ENCODE assay signal across 8 cellular contexts in the genomic region with DNA sequence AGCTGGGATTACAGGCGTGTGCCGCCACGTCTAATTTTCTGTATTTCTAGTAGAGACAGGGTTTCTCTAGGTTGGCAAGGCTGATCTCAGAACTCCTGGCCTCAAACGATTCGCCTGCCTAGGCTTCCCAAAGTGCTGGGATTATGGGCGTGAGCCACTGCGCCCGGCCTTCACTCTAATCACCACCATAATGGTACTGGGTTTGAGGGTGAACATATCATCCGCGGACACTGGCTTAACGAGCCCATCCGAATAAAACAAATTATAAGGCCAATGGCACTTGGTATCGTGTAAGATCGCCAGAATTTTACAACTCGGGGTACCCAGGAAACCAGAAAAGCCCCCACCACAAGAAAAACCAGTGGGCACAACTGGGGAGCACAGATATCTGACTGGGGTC. TPM values are rescaled to one million over a fixed set of nuclear protein-coding genes. Genes with fewer than 3 reads are reported as not detected.
DNase-seq lines count a peak whose midpoint lies in the region; ATAC-seq and TF ChIP-seq lines count a peak whose summit lies in the region.

No MANE protein-coding gene starts in this region.

- H3K9ac ChIP-seq in neuronal stem cell (ENCODE audit: low read depth, low read length, poor library complexity) = peak overlapping the region; percentile 96

- H3K4me3 ChIP-seq in PC-9 (peak overlapping the region; percentile 78), neuronal stem cell (ENCODE audit: low read length in 2 of 2) (peak overlapping the region; percentile 89 to 96)

- no peak for TF ChIP-seq CTCF in PC-9 (conservative IDR thresholded peaks at IDR 0.05)

- no TSS peak for BruUV-seq in PC-9 (replicated peaks; lab: Mats Ljungman, UMichigan)

- H3K79me1 ChIP-seq in neuronal stem cell (ENCODE audit: low read depth, low read length) = peaks cover 5% of the 10 kb centered on the region

- H3F3A ChIP-seq in PC-9 (ENCODE audit: insufficient read depth, low read depth) = peaks cover 6% of the 10 kb centered on the region

- CTCF ChIA-PET in PC-9 (lab: Charles Lee) = interaction anchor here (0.6 kb wide), 1 partner anchor 24 kb away, joined by 4 read pairs; no protein-coding TSS in a partner anchor

- H3K27ac ChIP-seq in PC-9 = no peak overlapping the region
- H3K27ac ChIP-seq in neuronal stem cell (replicated peaks; ENCODE audit: low read length) = no peak overlapping the region

- no peak overlapping the region for H3K23ac ChIP-seq in neuronal stem cell (ENCODE audit: low read depth, low read length, poor library complexity)

- no peaks in the 10 kb centered on the region for H3K9me2 ChIP-seq in PC-9 (ENCODE audit: insufficient read depth)

- no peak overlapping the region for H4K8ac ChIP-seq in neuronal stem cell (ENCODE audit: low read depth, low read length)

- no peaks in the 10 kb centered on the region for H3K9me3 ChIP-seq in PC-9 (ENCODE audit: insufficient read depth, low read depth)
- peaks cover 10 to 11% of the 10 kb centered on the region in 2 donors for H3K9me3 ChIP-seq in neuronal stem cell (replicated peaks in 1 of 2; ENCODE audit: control insufficient read depth in 2 of 2, insufficient read depth in 1 of 2, low read depth in 1 of 2, low read length in 2 of 2)

- H2BK120ac ChIP-seq in neuronal stem cell (ENCODE audit: low read depth, low read length) = no peak overlapping the region

- H4K91ac ChIP-seq in neuronal stem cell (ENCODE audit: low read depth, low read length, poor library complexity) = no peak overlapping the region

- intact Hi-C loops in PC-9 (cut with micrococcal nuclease; ENCODE audit: unreplicated experiment) = no loop called here

- POLR2A ChIA-PET in PC-9 (lab: Charles Lee; ENCODE audit: unreplicated experiment) = no interaction called here

- H3K36me3 ChIP-seq in PC-9 (ENCODE audit: low read depth) = 0 out of 2 replicates have a peak, but pooled peaks cover 4% of the 10 kb centered on the region
- H3K36me3 ChIP-seq in neuronal stem cell (replicated peaks in 1 of 2; ENCODE audit: control insufficient read depth in 2 of 2, insufficient read depth in 2 of 2, low read length in 2 of 2) = peaks cover 17 to 52% of the 10 kb centered on the region in 2 donors

- no peaks in the 10 kb centered on the region for H3K27me3 ChIP-seq in PC-9 (ENCODE audit: insufficient read depth, low read depth)
- no peaks in the 10 kb centered on the region for H3K27me3 ChIP-seq in neuronal stem cell (ENCODE audit: control insufficient read depth in 3 of 3, insufficient read depth in 3 of 3, low read depth in 1 of 3, low read length in 3 of 3)

- peaks cover 18% of the 10 kb centered on the region for H3K79me2 ChIP-seq in PC-9 (ENCODE audit: low read depth)

- DNase-seq in EH (ENCODE audit: low read depth) (peak; percentile 25), PC-9 (no peak), neuronal stem cell (ENCODE audit: low spot score) (no peak), NCI-H187 treated with DMSO at 0.1 percent for 48 hours (lab: John Stamatoyannopoulos, UW) (no peak), NCI-H1930 (lab: John Stamatoyannopoulos, UW) (no peak)
- no peak for DNase-seq in stimulated activated CD4-positive, alpha-beta T cell treated with anti-CD3 and anti-CD28 coated beads, Interleukin-1b, Interleukin-23, amount 100 ng/mL, for 48 hours

- H3K18ac ChIP-seq in neuronal stem cell (ENCODE audit: low read length) = no peak overlapping the region

- no peak overlapping the region for H2BK12ac ChIP-seq in neuronal stem cell (ENCODE audit: low read length)

- peak overlapping the region; percentile 95 for H2AFZ ChIP-seq in PC-9
- H2AFZ ChIP-seq in neuronal stem cell (ENCODE audit: low read length) = peak overlapping the region; percentile 88

- peak overlapping the region; percentile 83 for H3K4me2 ChIP-seq in PC-9
- peak overlapping the region; percentile 71 for H3K4me2 ChIP-seq in neuronal stem cell (ENCODE audit: insufficient read depth, low read length, poor library complexity, severe bottlenecking)

- H2BK5ac ChIP-seq in neuronal stem cell (ENCODE audit: low read length) = peak overlapping the region; percentile 14

- H2BK15ac ChIP-seq in neuronal stem cell (ENCODE audit: low read length) = no peak overlapping the region

- H3K4me1 ChIP-seq in PC-9 (replicated peaks; ENCODE audit: insufficient read depth) (0 out of 2 replicates have a peak, but pooled peaks cover 9% of the 10 kb centered on the region), neuronal stem cell (ENCODE audit: control insufficient read depth in 2 of 2, insufficient read depth in 1 of 2, low read depth in 1 of 2, low read length in 2 of 2) (peaks cover 0 to 2% of the 10 kb centered on the region in 2 donors)

- H3K4ac ChIP-seq in neuronal stem cell (ENCODE audit: low read length) = no peak overlapping the region

- no peak overlapping the region for H3K14ac ChIP-seq in neuronal stem cell (ENCODE audit: low read length)

- WGBS in neuronal stem cell (ENCODE audit: extremely low coverage in 2 of 2, insufficient read length in 2 of 2, insufficient replicate concordance in 1 of 2), 2 donors = no CpG with 5 or more reads among the region's 15 CpGs

- ATAC-seq in esophagus mucosa = peak; percentile 21
- ATAC-seq in GM21576 (IDR thresholded peaks at IDR 0.05; ENCODE audit: unreplicated experiment) = no peak

- no peak overlapping the region for H2AK5ac ChIP-seq in neuronal stem cell (ENCODE audit: low read depth, low read length)

- H4K20me1 ChIP-seq in PC-9 (ENCODE audit: insufficient read depth) = no peaks in the 10 kb centered on the region

RNA-seq across cellular contexts. Expression of gene FAM200A, which starts 0.6 kb away (rescaled TPM):
- 6.9 and 7.1 TPM in 2 replicates for total RNA-seq in PC-9 (2021)
- 3.3 TPM for total RNA-seq in esophagus mucosa
- 8.0 TPM for polyA plus RNA-seq in neuronal stem cell (2013, experiment 1 of 2)
- 7.9 TPM for polyA plus RNA-seq in neuronal stem cell (2013, experiment 2 of 2)

RNA-seq across cellular contexts. Expression of gene ZNF655, which starts 7.1 kb away (rescaled TPM):
- total RNA-seq in PC-9 (2021) (75.6 and 83.0 TPM in 2 replicates), esophagus mucosa (49.9 TPM)
- 27.3 TPM for polyA plus RNA-seq in neuronal stem cell (2013, experiment 1 of 2)
- 27.7 TPM for polyA plus RNA-seq in neuronal stem cell (2013, experiment 2 of 2)

RNA-seq across cellular contexts. Expression of gene TMEM225B, which starts 46.7 kb away (rescaled TPM):
- 1.5 and 1.8 TPM in 2 replicates for total RNA-seq in PC-9 (2021)
- total RNA-seq in esophagus mucosa = 1.00 TPM
- 1.3 TPM for polyA plus RNA-seq in neuronal stem cell (2013, experiment 1 of 2)
- polyA plus RNA-seq in neuronal stem cell (2013, experiment 2 of 2) = 1.5 TPM

RNA-seq across cellular contexts. Expression of gene ZKSCAN5, which starts 46.9 kb away (rescaled TPM):
- total RNA-seq in PC-9 (2021) (10.0 and 13.2 TPM in 2 replicates), esophagus mucosa (3.3 TPM)
- 10.5 TPM for polyA plus RNA-seq in neuronal stem cell (2013, experiment 1 of 2)
- polyA plus RNA-seq in neuronal stem cell (2013, experiment 2 of 2) = 10.3 TPM

RNA-seq across cellular contexts. Expression of gene ZNF394, which starts 51.2 kb away (rescaled TPM):
- total RNA-seq in PC-9 (2021) (21.1 and 34.1 TPM in 2 replicates), esophagus mucosa (15.4 TPM)
- 7.7 TPM for polyA plus RNA-seq in neuronal stem cell (2013, experiment 1 of 2)
- 7.6 TPM for polyA plus RNA-seq in neuronal stem cell (2013, experiment 2 of 2)
